In the genomic region with DNA sequence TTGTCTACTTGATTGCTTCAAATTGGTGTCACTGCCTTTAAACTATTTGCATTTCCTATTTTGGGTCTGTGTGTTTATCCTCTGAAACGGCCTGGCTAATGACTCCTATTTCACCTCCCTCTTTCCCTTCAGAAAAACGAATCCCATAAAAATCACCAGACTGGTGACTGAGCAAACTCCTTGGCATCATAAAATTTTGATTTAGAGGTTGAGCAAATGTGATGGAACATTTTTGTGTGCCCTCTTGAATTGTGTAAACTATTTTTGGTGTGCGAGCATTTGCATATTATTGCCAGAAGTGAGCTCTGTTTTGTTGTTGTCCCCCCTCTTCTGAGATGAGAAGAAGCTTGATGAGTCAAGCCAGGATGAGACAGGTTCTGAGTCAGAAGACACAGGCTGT, we compare ENCODE assay signal across 17 cellular contexts.
A peak's percentile ranks its signal among the peaks of the same experiment; 100 is the strongest.
DNase-seq lines count a peak whose midpoint lies in the region; ATAC-seq and TF ChIP-seq lines count a peak whose summit lies in the region.
"Had no signal": no experiment of that assay in that cellular context is flagged by ENCODE, and none has a peak within 500 bp of the region (broad histone marks: within the 10 kb centered on the region; RNA-seq: fewer than 3 reads in every experiment).

No MANE protein-coding gene starts in this region.

- no peak overlapping the region for H3K27ac Mint-ChIP-seq in activated CD8-positive, alpha-beta T cell treated with anti-CD3 and anti-CD28 coated beads for 36 hours
- H3K27ac Mint-ChIP-seq: CD14-positive monocyte; CD8-positive, alpha-beta T cell; GM23338 had no signal

- no peaks in the 10 kb centered on the region for H3K9me3 Mint-ChIP-seq in activated CD8-positive, alpha-beta T cell treated with anti-CD3 and anti-CD28 coated beads for 36 hours
- H3K9me3 Mint-ChIP-seq: CD8-positive, alpha-beta T cell had no signal

- DNase-seq in AG08395 (ENCODE audit: low spot score): peak; percentile 6
- peak; percentile 8 for DNase-seq in GM04503 (ENCODE audit: low read depth)
- DNase-seq in MG63: peak; percentile 45
- no peak for DNase-seq in T1000 (lab: John Stamatoyannopoulos, UW)
- no peak for DNase-seq in GM03348 (ENCODE audit: low spot score)
- no peak for DNase-seq in RWPE1 (ENCODE audit: low spot score)
- DNase-seq in activated CD8-positive, alpha-beta T cell treated with anti-CD3 and anti-CD28 coated beads for 36 hours: no peak
- DNase-seq: ACHN, Caco-2, DND-41, GDM1, H7 had no signal

- CTCF ChIA-PET in RWPE1 (lab: Yijun Ruan, JAX): no interaction called here
- CTCF ChIA-PET in activated CD8-positive, alpha-beta T cell treated with anti-CD3 and anti-CD28 coated beads for 36 hours (lab: Charles Lee): no interaction called here

- no peak overlapping the region for H3K4me3 Mint-ChIP-seq in activated CD8-positive, alpha-beta T cell treated with anti-CD3 and anti-CD28 coated beads for 36 hours
- H3K4me3 Mint-ChIP-seq: CD14-positive monocyte; CD8-positive, alpha-beta T cell; GM23338 had no signal

- H3K36me3 ChIP-seq in MG63: no peaks in the 10 kb centered on the region

- POLR2A ChIA-PET in RWPE1 (lab: Yijun Ruan, JAX; ENCODE audit: low non-redundant PET): no interaction called here
- POLR2A ChIA-PET in activated CD8-positive, alpha-beta T cell treated with anti-CD3 and anti-CD28 coated beads for 36 hours (lab: Charles Lee): no interaction called here

- H3K27me3 Mint-ChIP-seq in activated CD8-positive, alpha-beta T cell treated with anti-CD3 and anti-CD28 coated beads for 36 hours: peaks cover 5% of the 10 kb centered on the region

- H3K27ac ChIP-seq in VCaP (peak overlapping the region; percentile 38), RWPE1 (no peak overlapping the region)

- no peak for ATAC-seq in activated CD8-positive, alpha-beta T cell treated with anti-CD3 and anti-CD28 coated beads for 36 hours
- ATAC-seq: CD8-positive, alpha-beta T cell; GM12878; GM23338 had no signal

- H3K9me3 ChIP-seq in MG63: no peaks in the 10 kb centered on the region
- H3K9me3 ChIP-seq: Caco-2 had no signal

- intact Hi-C loops in activated CD8-positive, alpha-beta T cell treated with anti-CD3 and anti-CD28 coated beads for 36 hours (cut with micrococcal nuclease): no loop called here

- TF ChIP-seq CTCF in VCaP (conservative IDR thresholded peaks at IDR 0.05) (no peak), RWPE1 (conservative IDR thresholded peaks at IDR 0.05; ENCODE audit: low read depth) (no peak)
- TF ChIP-seq CTCF in activated CD8-positive, alpha-beta T cell treated with anti-CD3 and anti-CD28 coated beads for 36 hours (IDR thresholded peaks at IDR 0.05): no peak

- no peaks in the 10 kb centered on the region for H3K36me3 Mint-ChIP-seq in activated CD8-positive, alpha-beta T cell treated with anti-CD3 and anti-CD28 coated beads for 36 hours (ENCODE audit: low read depth)
- H3K36me3 Mint-ChIP-seq: CD14-positive monocyte; CD8-positive, alpha-beta T cell had no signal

- no peak overlapping the region for H3K4me3 ChIP-seq in MG63
- H3K4me3 ChIP-seq: GM12878, GM23338 had no signal

- H3K4me1 Mint-ChIP-seq in activated CD8-positive, alpha-beta T cell treated with anti-CD3 and anti-CD28 coated beads for 36 hours (ENCODE audit: low read depth): peaks cover 2% of the 10 kb centered on the region
- H3K4me1 Mint-ChIP-seq: CD14-positive monocyte had no signal

- H3K27me3 ChIP-seq in MG63: no peaks in the 10 kb centered on the region

Comparison
In these comparisons a context has a peak if more than half of its experiments do, and no peak if none do; other contexts are left out.
1. DNase-seq: peak in AG08395 (single experiment), GM04503 (single experiment) and MG63 (single experiment); none in T1000 (single experiment), GM03348 (single experiment), RWPE1 (single experiment) and activated CD8-positive, alpha-beta T cell treated with anti-CD3 and anti-CD28 coated beads for 36 hours (single experiment).